ENCODE assay signal across 1 cellular context in the genomic region with DNA sequence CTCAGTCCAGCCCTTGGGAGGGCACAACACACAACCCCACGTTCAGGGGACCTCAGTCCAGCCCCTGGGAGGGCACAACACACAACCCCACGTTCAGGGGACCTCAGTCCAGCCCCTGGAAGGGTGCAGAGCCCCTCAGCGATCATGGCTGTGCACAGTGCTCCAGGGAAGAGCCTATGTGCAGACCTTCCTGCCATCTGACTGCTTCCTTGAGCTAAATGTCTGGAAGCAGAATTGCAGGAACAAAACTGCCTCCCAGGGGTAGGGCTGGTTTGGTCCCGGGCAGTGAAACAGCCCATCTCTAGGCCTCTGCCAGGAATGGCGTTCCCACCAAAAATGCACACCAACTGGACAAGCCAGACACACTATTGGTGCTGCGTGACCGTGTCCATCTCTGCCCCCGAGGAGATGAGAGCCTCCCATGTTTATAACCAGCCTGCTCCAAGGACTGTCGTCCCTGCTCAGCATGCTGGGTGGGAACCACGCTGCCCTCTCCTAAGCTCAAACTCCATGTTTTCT.
TF ChIP-seq lines count a peak whose summit lies in the region.

No MANE protein-coding gene starts in this region.

TF ChIP-seq in K562, 482 proteins besides CTCF, POLR2A, EP300 and RAD21:
- TF ChIP-seq NKRF (IDR thresholded peaks at IDR 0.05; ENCODE audit: borderline replicate concordance) (no peak), ZC3H11A (IDR thresholded peaks at IDR 0.05; ENCODE audit: low read depth, low read length) (no peak), ZNF282 (CRISPR knock-in tag; IDR thresholded peaks at IDR 0.05) (no peak), ZNF436 (CRISPR knock-in tag; IDR thresholded peaks at IDR 0.05) (no peak), POLR2G (IDR thresholded peaks at IDR 0.05; ENCODE audit: low read depth, low read length) (peak; percentile 1; the same call in 1 of the 2 replicates)
- TF ChIP-seq, protein P1, sequence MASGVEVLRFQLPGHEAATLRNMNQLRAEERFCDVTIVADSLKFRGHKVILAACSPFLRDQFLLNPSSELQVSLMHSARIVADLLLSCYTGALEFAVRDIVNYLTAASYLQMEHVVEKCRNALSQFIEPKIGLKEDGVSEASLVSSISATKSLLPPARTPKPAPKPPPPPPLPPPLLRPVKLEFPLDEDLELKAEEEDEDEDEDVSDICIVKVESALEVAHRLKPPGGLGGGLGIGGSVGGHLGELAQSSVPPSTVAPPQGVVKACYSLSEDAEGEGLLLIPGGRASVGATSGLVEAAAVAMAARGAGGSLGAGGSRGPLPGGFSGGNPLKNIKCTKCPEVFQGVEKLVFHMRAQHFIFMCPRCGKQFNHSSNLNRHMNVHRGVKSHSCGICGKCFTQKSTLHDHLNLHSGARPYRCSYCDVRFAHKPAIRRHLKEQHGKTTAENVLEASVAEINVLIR (CRISPR knock-in tag; IDR thresholded peaks at IDR 0.05), result no peak
